Comparison of ENCODE assay signal across 8 cellular contexts in the genomic region with DNA sequence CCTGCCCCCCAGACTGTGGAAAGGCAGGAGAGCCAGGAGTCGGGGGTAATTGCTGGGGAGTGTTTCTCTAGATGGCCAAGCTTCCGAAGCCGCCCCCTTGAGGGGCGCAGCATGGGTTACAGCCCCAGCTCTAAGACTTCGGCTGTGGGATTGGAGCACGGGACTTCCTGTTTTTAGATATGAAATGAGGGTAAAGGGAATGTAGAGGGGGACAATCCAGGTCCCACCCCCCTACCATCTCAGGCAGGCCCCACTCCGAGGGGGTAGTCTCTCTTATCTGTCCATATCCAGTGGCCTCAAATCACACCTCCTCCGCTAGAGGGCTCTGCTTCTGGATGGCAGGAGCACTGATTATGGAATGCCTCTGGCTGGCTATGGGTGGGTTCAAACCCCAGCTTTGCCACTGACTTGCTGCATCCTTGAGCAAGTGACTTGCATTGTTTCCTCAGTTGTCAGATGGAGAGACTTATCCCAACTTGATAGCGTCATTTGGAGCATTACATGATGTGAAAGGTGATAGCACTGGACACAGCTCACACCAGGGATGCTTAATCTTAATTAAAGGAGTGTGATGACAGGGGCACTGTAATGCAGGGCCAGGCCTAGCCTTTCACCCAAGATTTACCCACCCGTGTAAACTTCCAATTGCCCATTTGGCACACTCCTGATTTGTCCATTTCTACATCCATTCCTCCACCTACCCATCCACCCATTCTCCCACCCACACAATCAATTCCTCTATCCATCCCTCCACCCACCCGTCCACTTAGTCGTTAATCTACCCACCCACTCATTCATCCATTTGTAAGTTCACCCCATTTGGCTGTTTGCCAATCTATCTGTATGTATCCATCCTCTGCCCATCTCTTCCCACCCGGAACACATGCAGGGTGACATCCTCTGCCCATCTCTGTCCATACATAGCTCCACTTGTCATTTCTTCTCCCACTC. TPM values are rescaled to one million over a fixed set of nuclear protein-coding genes. Genes with fewer than 3 reads are reported as not detected.
A peak's percentile ranks its signal among the peaks of the same experiment; 100 is the strongest.
DNase-seq lines count a peak whose midpoint lies in the region; ATAC-seq and TF ChIP-seq lines count a peak whose summit lies in the region.

No MANE protein-coding gene starts in this region.

- no peak overlapping the region for H3K27ac Mint-ChIP-seq in immature natural killer cell

- H2AFZ ChIP-seq in HCT116 (ENCODE audit: low read depth, low read length, poor library complexity, severe bottlenecking), result no peak overlapping the region

- in situ Hi-C loops in T47D (cut with HindIII; ENCODE audit: low pct_unique_long_range_greater_than_20kb, low sequenced_read_pairs), result no loop called here

- TF ChIP-seq CTCF in HCT116 (IDR thresholded peaks at IDR 0.05 in 2 of 3, conservative IDR thresholded peaks at IDR 0.05 in 1 of 3; ENCODE audit: borderline replicate concordance in 1 of 3, insufficient read depth in 1 of 3, low read depth in 2 of 3, low read length in 2 of 3) (peak; percentile 40 to 60 (median 58); a peak in 5 of 6 replicates), RWPE1 (conservative IDR thresholded peaks at IDR 0.05; ENCODE audit: low read depth) (peak; percentile 48)

- no peaks in the 10 kb centered on the region for H3K9me2 ChIP-seq in HCT116 (ENCODE audit: insufficient read depth)

- H3K27me3 ChIP-seq in HCT116 (ENCODE audit: insufficient read depth, low read length), result no peaks in the 10 kb centered on the region

- DNase-seq in CD1c-positive myeloid dendritic cell (ENCODE audit: extremely low spot score) (peak; percentile 20), HCT116 (ENCODE audit: low read depth, low spot score) (peak; percentile 10), RWPE1 (ENCODE audit: low spot score) (no peak), T47D (ENCODE audit: low read depth in 1 of 2, low spot score in 1 of 2) (peak; percentile 29 to 49), immature natural killer cell (peak; percentile 16 to 17 (median 16))
- DNase-seq in stimulated activated CD4-positive, alpha-beta T cell treated with anti-CD3 and anti-CD28 coated beads, Interleukin-2, amount 100 ng/mL, for 24 hours, result peak; percentile 20 to 27

- H3K27ac ChIP-seq in HCT116 (ENCODE audit: low read depth, low read length), result no peak overlapping the region
- no peak overlapping the region for H3K27ac ChIP-seq in RWPE1

- CTCF ChIA-PET in HCT116 (lab: Charles Lee) (no interaction called here), RWPE1 (lab: Yijun Ruan, JAX) (interaction anchor here (0.6 to 1.8 kb wide), 4 partner anchors 13 to 72 kb away, joined by 3 to 6 read pairs (median 4); no protein-coding TSS in a partner anchor)

- POLR2A ChIA-PET in HCT116 (lab: Charles Lee), result interaction anchor here (1.0 kb wide), 1 partner anchor 14 kb away, joined by 4 read pairs; the partner anchor contains the start of gene OTUD5
- POLR2A ChIA-PET in RWPE1 (lab: Yijun Ruan, JAX; ENCODE audit: low non-redundant PET), result no interaction called here

- peak; percentile 91 for ATAC-seq in HCT116
- no peak for ATAC-seq in GM19351 (IDR thresholded peaks at IDR 0.05; ENCODE audit: unreplicated experiment)
- no peak for ATAC-seq in HG02571 (IDR thresholded peaks at IDR 0.05; ENCODE audit: unreplicated experiment)

- peaks cover 0 to under 1% of the 10 kb centered on the region in 2 experiments; a peak in 1 of 4 replicates for H3K4me1 ChIP-seq in HCT116 (ENCODE audit: control insufficient read depth in 1 of 2, insufficient read depth in 2 of 2, low read length in 2 of 2)

- H3K9me3 ChIP-seq in HCT116 (ENCODE audit: control insufficient read depth in 1 of 2, insufficient read depth in 1 of 2, low read depth in 1 of 2, low read length in 2 of 2), result no peaks in the 10 kb centered on the region

- RAD21 ChIA-PET in HCT116 (lab: Charles Lee; ENCODE audit: low non-redundant PET in 1 of 2, low total read pairs in 2 of 2, uncharacterized antibody in 2 of 2, unreplicated experiment in 2 of 2), result no interaction called here

- BruUV-seq in HCT116 (replicated peaks; lab: Mats Ljungman, UMichigan), result no TSS peak

- no peaks in the 10 kb centered on the region for H3K36me3 ChIP-seq in HCT116 (ENCODE audit: control insufficient read depth in 1 of 2, insufficient read depth in 2 of 2, low read length in 2 of 2)

- H3K4me1 Mint-ChIP-seq in immature natural killer cell, result peaks cover 0 to 6% of the 10 kb centered on the region in 2 donors

- H3K79me2 ChIP-seq in HCT116 (ENCODE audit: insufficient read depth, low read length), result no peaks in the 10 kb centered on the region

- no peaks in the 10 kb centered on the region for H4K20me1 ChIP-seq in HCT116 (ENCODE audit: insufficient read depth)

- peak; percentile 43 for TF ChIP-seq RAD21 in HCT116 (IDR thresholded peaks at IDR 0.05; ENCODE audit: low read depth)

- H3K27me3 Mint-ChIP-seq in immature natural killer cell (ENCODE audit: low read depth in 3 of 3), result peaks cover 0 to 8% (median 3%) of the 10 kb centered on the region in 3 donors

- no peaks in the 10 kb centered on the region for H3K9me3 Mint-ChIP-seq in immature natural killer cell

- no peak overlapping the region for H3K4me2 ChIP-seq in HCT116 (ENCODE audit: low read length)

- no peak overlapping the region for H3K4me3 ChIP-seq in HCT116 (replicated peaks in 1 of 2; ENCODE audit: low read depth in 1 of 2, low read length in 2 of 2)

- peaks cover 4 to 11% (median 9%) of the 10 kb centered on the region in 3 donors for H3K36me3 Mint-ChIP-seq in immature natural killer cell

- no peak overlapping the region for H3K9ac ChIP-seq in HCT116 (ENCODE audit: low read length)

- intact Hi-C loops in HCT116 (cut with micrococcal nuclease), result loop anchor here (2.0 kb wide), 1 partner anchor 58 kb away; no protein-coding TSS in a partner anchor

- peak overlapping the region in 3 of 5 donors; percentile 10 to 60 (median 44) for H3K4me3 Mint-ChIP-seq in immature natural killer cell

- no peak for TF ChIP-seq POLR2A in HCT116 (IDR thresholded peaks at IDR 0.05; ENCODE audit: borderline replicate concordance, extremely low read depth, insufficient read depth, insufficient read length)

TF ChIP-seq in HCT116, 20 proteins besides CTCF, POLR2A, EP300 and RAD21:
- TF ChIP-seq, protein P1, sequence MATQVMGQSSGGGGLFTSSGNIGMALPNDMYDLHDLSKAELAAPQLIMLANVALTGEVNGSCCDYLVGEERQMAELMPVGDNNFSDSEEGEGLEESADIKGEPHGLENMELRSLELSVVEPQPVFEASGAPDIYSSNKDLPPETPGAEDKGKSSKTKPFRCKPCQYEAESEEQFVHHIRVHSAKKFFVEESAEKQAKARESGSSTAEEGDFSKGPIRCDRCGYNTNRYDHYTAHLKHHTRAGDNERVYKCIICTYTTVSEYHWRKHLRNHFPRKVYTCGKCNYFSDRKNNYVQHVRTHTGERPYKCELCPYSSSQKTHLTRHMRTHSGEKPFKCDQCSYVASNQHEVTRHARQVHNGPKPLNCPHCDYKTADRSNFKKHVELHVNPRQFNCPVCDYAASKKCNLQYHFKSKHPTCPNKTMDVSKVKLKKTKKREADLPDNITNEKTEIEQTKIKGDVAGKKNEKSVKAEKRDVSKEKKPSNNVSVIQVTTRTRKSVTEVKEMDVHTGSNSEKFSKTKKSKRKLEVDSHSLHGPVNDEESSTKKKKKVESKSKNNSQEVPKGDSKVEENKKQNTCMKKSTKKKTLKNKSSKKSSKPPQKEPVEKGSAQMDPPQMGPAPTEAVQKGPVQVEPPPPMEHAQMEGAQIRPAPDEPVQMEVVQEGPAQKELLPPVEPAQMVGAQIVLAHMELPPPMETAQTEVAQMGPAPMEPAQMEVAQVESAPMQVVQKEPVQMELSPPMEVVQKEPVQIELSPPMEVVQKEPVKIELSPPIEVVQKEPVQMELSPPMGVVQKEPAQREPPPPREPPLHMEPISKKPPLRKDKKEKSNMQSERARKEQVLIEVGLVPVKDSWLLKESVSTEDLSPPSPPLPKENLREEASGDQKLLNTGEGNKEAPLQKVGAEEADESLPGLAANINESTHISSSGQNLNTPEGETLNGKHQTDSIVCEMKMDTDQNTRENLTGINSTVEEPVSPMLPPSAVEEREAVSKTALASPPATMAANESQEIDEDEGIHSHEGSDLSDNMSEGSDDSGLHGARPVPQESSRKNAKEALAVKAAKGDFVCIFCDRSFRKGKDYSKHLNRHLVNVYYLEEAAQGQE (IDR thresholded peaks at IDR 0.05; ENCODE audit: low read depth), result no peak
- TF ChIP-seq CBX3 (IDR thresholded peaks at IDR 0.05; ENCODE audit: low read depth) (no peak), ELF1 (IDR thresholded peaks at IDR 0.05; ENCODE audit: borderline replicate concordance, low read depth) (no peak), POLR2AphosphoS5 (IDR thresholded peaks at IDR 0.05; ENCODE audit: low read depth, low read length) (no peak), FOSL1 (IDR thresholded peaks at IDR 0.05; ENCODE audit: low read depth) (no peak), YY1 (IDR thresholded peaks at IDR 0.05; ENCODE audit: extremely low read depth, insufficient replicate concordance, low read depth, low read length) (no peak), SRF (IDR thresholded peaks at IDR 0.05; ENCODE audit: low read depth) (no peak), ZNF274 (IDR thresholded peaks at IDR 0.05; ENCODE audit: low read depth, low read length) (no peak), EZH2 (IDR thresholded peaks at IDR 0.05) (no peak)

RNA-seq across cellular contexts. Expression of gene KCND1, which starts 0.8 kb away (rescaled TPM):
- total RNA-seq in HCT116 (2021; ENCODE audit: unreplicated experiment), result 5.5 TPM
- 2.8 and 3.3 TPM in 2 replicates for polyA plus RNA-seq in HCT116 (2012)
- under 1 TPM in 1 of 3 donors, not detected in 2; 0.12 TPM for polyA plus RNA-seq in immature natural killer cell

RNA-seq across cellular contexts. Expression of gene OTUD5, which starts 15.1 kb away (rescaled TPM):
- 42.6 TPM for total RNA-seq in HCT116 (2021; ENCODE audit: unreplicated experiment)
- polyA plus RNA-seq in HCT116 (2012), result 48.8 and 53.0 TPM in 2 replicates
- polyA plus RNA-seq in immature natural killer cell, result 10 to 100 TPM; 25.2 to 35.5 (median 26.7) TPM

RNA-seq across cellular contexts. Expression of gene GRIPAP1, which starts 29.6 kb away (rescaled TPM):
- 39.4 TPM for total RNA-seq in HCT116 (2021; ENCODE audit: unreplicated experiment)
- 35.3 and 36.6 TPM in 2 replicates for polyA plus RNA-seq in HCT116 (2012)
- 10 to 100 TPM in 1 of 3 donors, 1 to 10 TPM in 1, under 1 TPM in 1; 0.62 to 19.8 (median 7.7) TPM for polyA plus RNA-seq in immature natural killer cell

RNA-seq across cellular contexts. Expression of gene PIM2, which starts 53.7 kb away (rescaled TPM):
- total RNA-seq in HCT116 (2021; ENCODE audit: unreplicated experiment), result 15.6 TPM
- polyA plus RNA-seq in HCT116 (2012), result 11.0 and 12.4 TPM in 2 replicates
- polyA plus RNA-seq in immature natural killer cell, result 100 to 1,000 TPM in 2 of 3 donors, 10 to 100 TPM in 1; 86.0 to 158 (median 146) TPM
